In genomic region chr19:50869479-50869878, GRCh38 we compare ENCODE assay signal across 39 cellular contexts. TPM values are rescaled to one million over a fixed set of nuclear protein-coding genes. Genes with fewer than 3 reads are reported as not detected.
"Had no signal": no experiment of that assay in that cellular context is flagged by ENCODE, and none has a peak within 500 bp of the region (broad histone marks: within the 10 kb centered on the region; RNA-seq: fewer than 3 reads in every experiment).

No MANE protein-coding gene starts in this region.

- ATAC-seq: activated CD4-positive, alpha-beta T cell treated with anti-CD3 and anti-CD28 coated beads for 36 hours; activated CD8-positive, alpha-beta memory T cell treated with anti-CD3 and anti-CD28 coated beads, Interleukin-2, amount 10 ng/mL, durations not matched to agents 7 days and 5 days; activated CD8-positive, alpha-beta T cell treated with anti-CD3 and anti-CD28 coated beads, Interleukin-2, amount 10 ng/mL, durations not matched to agents 7 days and 5 days; activated naive CD8-positive, alpha-beta T cell treated with anti-CD3 and anti-CD28 coated beads, Interleukin-2, amount 50 U/mL, for 24 hours; body of pancreas; gastroesophageal sphincter; T-helper 17 cell had no signal

- H3K27me3 ChIP-seq: adrenal gland, body of pancreas, colonic mucosa had no signal

- DNase-seq: activated CD4-positive, alpha-beta memory T cell treated with anti-CD3 and anti-CD28 coated beads for 36 hours; activated CD4-positive, alpha-beta T cell treated with anti-CD3 and anti-CD28 coated beads for 36 hours; activated CD4-positive, alpha-beta T cell treated with anti-CD3 and anti-CD28 coated beads, Interleukin-2, amount 10 ng/mL, durations not matched to agents 24 days and 14 days; activated CD4-positive, CD25-positive, alpha-beta regulatory T cell; activated CD4-positive, CD25-positive, alpha-beta regulatory T cell treated with anti-CD3 and anti-CD28 coated beads, Interleukin-2, amount 50 U/mL, for 72 hours; activated CD8-positive, alpha-beta memory T cell treated with anti-CD3 and anti-CD28 coated beads, Interleukin-2, amount 10 ng/mL, durations not matched to agents 7 days and 5 days; activated CD8-positive, alpha-beta memory T cell treated with anti-CD3 and anti-CD28 coated beads, Interleukin-2, amount 50 U/mL, for 4 hours; activated CD8-positive, alpha-beta T cell treated with anti-CD3 and anti-CD28 coated beads, Interleukin-2, amount 10 ng/mL, durations not matched to agents 7 days and 5 days; activated effector memory CD4-positive, alpha-beta T cell treated with anti-CD3 and anti-CD28 coated beads, Interleukin-2, amount 50 U/mL, for 16 hours; activated naive CD4-positive, alpha-beta T cell treated with anti-CD3 and anti-CD28 coated beads for 36 hours; activated naive CD8-positive, alpha-beta T cell treated with anti-CD3 and anti-CD28 coated beads for 36 hours; activated naive CD8-positive, alpha-beta T cell treated with anti-CD3 and anti-CD28 coated beads, Interleukin-2, amount 50 U/mL, for 24 hours; activated T-cell treated with anti-CD3 and anti-CD28 coated beads, Interleukin-2, amount 50 U/mL, for 1 hour; activated T-cell treated with anti-CD3 and anti-CD28 coated beads, Interleukin-2, amount 50 U/mL, for 48 hours; adrenal gland; amygdala; aorta; body of pancreas; caudate nucleus; colonic mucosa; effector CD8-positive, alpha-beta T cell; esophagus squamous epithelium; foreskin melanocyte; T-helper 1 cell; T-helper 17 cell; T1000 had no signal

- H3K36me3 Mint-ChIP-seq: activated CD4-positive, alpha-beta memory T cell treated with anti-CD3 and anti-CD28 coated beads for 36 hours; activated CD8-positive, alpha-beta memory T cell treated with anti-CD3 and anti-CD28 coated beads, Interleukin-2, amount 10 ng/mL, durations not matched to agents 7 days and 5 days; activated naive CD4-positive, alpha-beta T cell treated with anti-CD3 and anti-CD28 coated beads, Interleukin-2, amount 50 U/mL, for 24 hours; activated naive CD8-positive, alpha-beta T cell treated with anti-CD3 and anti-CD28 coated beads for 36 hours had no signal

- H3K4me3 ChIP-seq: adrenal gland, body of pancreas, colonic mucosa, esophagus squamous epithelium, gastroesophageal sphincter had no signal

- H3K27ac Mint-ChIP-seq: activated CD4-positive, alpha-beta memory T cell treated with anti-CD3 and anti-CD28 coated beads for 36 hours; activated CD4-positive, alpha-beta T cell treated with anti-CD3 and anti-CD28 coated beads for 36 hours; activated CD4-positive, alpha-beta T cell treated with anti-CD3 and anti-CD28 coated beads, Interleukin-2, amount 10 ng/mL, durations not matched to agents 24 days and 14 days; activated CD8-positive, alpha-beta memory T cell treated with anti-CD3 and anti-CD28 coated beads, Interleukin-2, amount 10 ng/mL, durations not matched to agents 7 days and 5 days; activated CD8-positive, alpha-beta T cell treated with anti-CD3 and anti-CD28 coated beads, Interleukin-2, amount 10 ng/mL, durations not matched to agents 7 days and 5 days; activated naive CD4-positive, alpha-beta T cell treated with anti-CD3 and anti-CD28 coated beads for 36 hours; activated naive CD4-positive, alpha-beta T cell treated with anti-CD3 and anti-CD28 coated beads, Interleukin-2, amount 50 U/mL, for 24 hours; activated naive CD8-positive, alpha-beta T cell treated with anti-CD3 and anti-CD28 coated beads for 36 hours; activated naive CD8-positive, alpha-beta T cell treated with anti-CD3 and anti-CD28 coated beads, Interleukin-2, amount 50 U/mL, for 24 hours; activated T-helper 1 cell treated with anti-CD3 and anti-CD28 coated beads, Interleukin-12 subunit alpha, Interleukin-12 subunit beta, Interleukin-2, Interleukin-4 antibody, amounts not matched to agents 30 ng/mL and 10 ng/mL and 1 ng/mL, durations not matched to agents 14 hours and 24 hours and 36 hours; activated T-helper 2 cell treated with anti-CD3 and anti-CD28 coated beads, Interferon-gamma antibody, Interleukin-2, Interleukin-4, amounts not matched to agents 10 μg/mL and 5 μg/mL and 100 μg/mL, durations not matched to agents 14 hours and 24 hours and 36 hours; T-helper 17 cell; T-helper 2 cell treated with Interferon-gamma antibody and Interleukin-4, amounts not matched to agents 5 μg/mL and 100 μg/mL, for 36 hours had no signal

- H3K9me3 ChIP-seq: adrenal gland, body of pancreas, colonic mucosa, esophagus squamous epithelium, gastroesophageal sphincter had no signal

- H3K27ac ChIP-seq: adrenal gland, body of pancreas, colonic mucosa, epithelial cell of prostate, esophagus squamous epithelium, gastroesophageal sphincter had no signal

- H3K4me3 Mint-ChIP-seq: activated CD4-positive, alpha-beta memory T cell treated with anti-CD3 and anti-CD28 coated beads for 36 hours; activated CD4-positive, alpha-beta T cell treated with anti-CD3 and anti-CD28 coated beads for 36 hours; activated CD4-positive, alpha-beta T cell treated with anti-CD3 and anti-CD28 coated beads, Interleukin-2, amount 10 ng/mL, durations not matched to agents 24 days and 14 days; activated CD8-positive, alpha-beta memory T cell treated with anti-CD3 and anti-CD28 coated beads, Interleukin-2, amount 10 ng/mL, durations not matched to agents 7 days and 5 days; activated CD8-positive, alpha-beta T cell treated with anti-CD3 and anti-CD28 coated beads, Interleukin-2, amount 10 ng/mL, durations not matched to agents 7 days and 5 days; activated naive CD4-positive, alpha-beta T cell treated with anti-CD3 and anti-CD28 coated beads for 36 hours; activated naive CD4-positive, alpha-beta T cell treated with anti-CD3 and anti-CD28 coated beads, Interleukin-2, amount 50 U/mL, for 24 hours; activated naive CD8-positive, alpha-beta T cell treated with anti-CD3 and anti-CD28 coated beads for 36 hours; activated naive CD8-positive, alpha-beta T cell treated with anti-CD3 and anti-CD28 coated beads, Interleukin-2, amount 50 U/mL, for 24 hours; activated T-helper 1 cell treated with anti-CD3 and anti-CD28 coated beads, Interleukin-12 subunit alpha, Interleukin-12 subunit beta, Interleukin-2, Interleukin-4 antibody, amounts not matched to agents 30 ng/mL and 10 ng/mL and 1 ng/mL, durations not matched to agents 14 hours and 24 hours and 36 hours; T-helper 17 cell; T-helper 2 cell treated with Interferon-gamma antibody and Interleukin-4, amounts not matched to agents 5 μg/mL and 100 μg/mL, for 36 hours had no signal

- H3K36me3 ChIP-seq: adrenal gland, colonic mucosa, esophagus squamous epithelium, gastroesophageal sphincter had no signal

- H3K4me1 Mint-ChIP-seq: activated CD4-positive, alpha-beta T cell treated with anti-CD3 and anti-CD28 coated beads for 36 hours; activated CD4-positive, alpha-beta T cell treated with anti-CD3 and anti-CD28 coated beads, Interleukin-2, amount 10 ng/mL, durations not matched to agents 24 days and 14 days; activated CD8-positive, alpha-beta memory T cell treated with anti-CD3 and anti-CD28 coated beads, Interleukin-2, amount 10 ng/mL, durations not matched to agents 7 days and 5 days; activated naive CD4-positive, alpha-beta T cell treated with anti-CD3 and anti-CD28 coated beads, Interleukin-2, amount 50 U/mL, for 24 hours; activated naive CD8-positive, alpha-beta T cell treated with anti-CD3 and anti-CD28 coated beads, Interleukin-2, amount 50 U/mL, for 24 hours; T-helper 17 cell had no signal

- H3K4me1 ChIP-seq: adrenal gland, body of pancreas, colonic mucosa, esophagus squamous epithelium, gastroesophageal sphincter had no signal

- H3K9me3 Mint-ChIP-seq: activated CD4-positive, alpha-beta memory T cell treated with anti-CD3 and anti-CD28 coated beads for 36 hours; activated CD4-positive, alpha-beta T cell treated with anti-CD3 and anti-CD28 coated beads, Interleukin-2, amount 10 ng/mL, durations not matched to agents 24 days and 14 days; activated naive CD4-positive, alpha-beta T cell treated with anti-CD3 and anti-CD28 coated beads for 36 hours; activated naive CD4-positive, alpha-beta T cell treated with anti-CD3 and anti-CD28 coated beads, Interleukin-2, amount 50 U/mL, for 24 hours; activated naive CD8-positive, alpha-beta T cell treated with anti-CD3 and anti-CD28 coated beads, Interleukin-2, amount 50 U/mL, for 24 hours; activated T-helper 1 cell treated with anti-CD3 and anti-CD28 coated beads, Interleukin-12 subunit alpha, Interleukin-12 subunit beta, Interleukin-2, Interleukin-4 antibody, amounts not matched to agents 30 ng/mL and 10 ng/mL and 1 ng/mL, durations not matched to agents 14 hours and 24 hours and 36 hours; activated T-helper 2 cell treated with anti-CD3 and anti-CD28 coated beads, Interferon-gamma antibody, Interleukin-2, Interleukin-4, amounts not matched to agents 10 μg/mL and 5 μg/mL and 100 μg/mL, durations not matched to agents 14 hours and 24 hours and 36 hours; T-helper 2 cell treated with Interferon-gamma antibody and Interleukin-4, amounts not matched to agents 5 μg/mL and 100 μg/mL, for 36 hours had no signal

RNA-seq across cellular contexts. Expression of gene KLK2, which starts 3.8 kb away (rescaled TPM):
- total RNA-seq: activated CD4-positive, alpha-beta memory T cell treated with anti-CD3 and anti-CD28 coated beads for 36 hours; activated CD4-positive, alpha-beta T cell treated with anti-CD3 and anti-CD28 coated beads for 36 hours; activated CD8-positive, alpha-beta memory T cell treated with anti-CD3 and anti-CD28 coated beads for 36 hours; activated CD8-positive, alpha-beta T cell treated with anti-CD3 and anti-CD28 coated beads, Interleukin-2, amount 10 ng/mL, durations not matched to agents 7 days and 5 days; activated naive CD4-positive, alpha-beta T cell treated with anti-CD3 and anti-CD28 coated beads for 36 hours; activated T-helper 1 cell treated with anti-CD3 and anti-CD28 coated beads, Interleukin-12 subunit alpha, Interleukin-12 subunit beta, Interleukin-2, Interleukin-4 antibody, amounts not matched to agents 30 ng/mL and 10 ng/mL and 1 ng/mL, durations not matched to agents 14 hours and 24 hours and 36 hours; activated T-helper 2 cell treated with anti-CD3 and anti-CD28 coated beads, Interferon-gamma antibody, Interleukin-2, Interleukin-4, amounts not matched to agents 10 μg/mL and 5 μg/mL and 100 μg/mL, durations not matched to agents 14 hours and 24 hours and 36 hours; aorta; body of pancreas; colonic mucosa; dermis microvascular lymphatic vessel endothelial cell; endothelial cell of umbilical vein; esophagus squamous epithelium; fibroblast of lung; fibroblast of villous mesenchyme; gastroesophageal sphincter; glomerular endothelial cell; T-helper 17 cell had no signal
- polyA plus RNA-seq: aorta, endothelial cell of umbilical vein, esophagus, fibroblast of lung had no signal

RNA-seq across cellular contexts. Expression of gene KLK3, which starts 14.8 kb away (rescaled TPM):
- total RNA-seq: activated CD4-positive, alpha-beta memory T cell treated with anti-CD3 and anti-CD28 coated beads for 36 hours; activated CD4-positive, alpha-beta T cell treated with anti-CD3 and anti-CD28 coated beads for 36 hours; activated CD4-positive, alpha-beta T cell treated with anti-CD3 and anti-CD28 coated beads, Interleukin-2, amount 10 ng/mL, durations not matched to agents 24 days and 14 days; activated CD8-positive, alpha-beta memory T cell treated with anti-CD3 and anti-CD28 coated beads for 36 hours; activated CD8-positive, alpha-beta memory T cell treated with anti-CD3 and anti-CD28 coated beads, Interleukin-2, amount 10 ng/mL, durations not matched to agents 7 days and 5 days; activated CD8-positive, alpha-beta T cell treated with anti-CD3 and anti-CD28 coated beads, Interleukin-2, amount 10 ng/mL, durations not matched to agents 7 days and 5 days; activated naive CD4-positive, alpha-beta T cell treated with anti-CD3 and anti-CD28 coated beads for 36 hours; activated naive CD8-positive, alpha-beta T cell treated with anti-CD3 and anti-CD28 coated beads for 36 hours; activated T-helper 1 cell treated with anti-CD3 and anti-CD28 coated beads, Interleukin-12 subunit alpha, Interleukin-12 subunit beta, Interleukin-2, Interleukin-4 antibody, amounts not matched to agents 30 ng/mL and 10 ng/mL and 1 ng/mL, durations not matched to agents 14 hours and 24 hours and 36 hours; activated T-helper 2 cell treated with anti-CD3 and anti-CD28 coated beads, Interferon-gamma antibody, Interleukin-2, Interleukin-4, amounts not matched to agents 10 μg/mL and 5 μg/mL and 100 μg/mL, durations not matched to agents 14 hours and 24 hours and 36 hours; aorta; body of pancreas; dermis microvascular lymphatic vessel endothelial cell; endothelial cell of umbilical vein; esophagus squamous epithelium; fibroblast of lung; fibroblast of villous mesenchyme; gastroesophageal sphincter; glomerular endothelial cell; T-helper 17 cell had no signal
- polyA plus RNA-seq: endothelial cell of umbilical vein, esophagus, fibroblast of lung had no signal

RNA-seq across cellular contexts. Expression of gene KLK15, which starts 36.1 kb away (rescaled TPM):
- total RNA-seq: activated CD4-positive, alpha-beta memory T cell treated with anti-CD3 and anti-CD28 coated beads for 36 hours; activated CD4-positive, alpha-beta T cell treated with anti-CD3 and anti-CD28 coated beads for 36 hours; activated CD4-positive, alpha-beta T cell treated with anti-CD3 and anti-CD28 coated beads, Interleukin-2, amount 10 ng/mL, durations not matched to agents 24 days and 14 days; activated CD8-positive, alpha-beta memory T cell treated with anti-CD3 and anti-CD28 coated beads for 36 hours; activated CD8-positive, alpha-beta memory T cell treated with anti-CD3 and anti-CD28 coated beads, Interleukin-2, amount 10 ng/mL, durations not matched to agents 7 days and 5 days; activated CD8-positive, alpha-beta T cell treated with anti-CD3 and anti-CD28 coated beads, Interleukin-2, amount 10 ng/mL, durations not matched to agents 7 days and 5 days; activated naive CD4-positive, alpha-beta T cell treated with anti-CD3 and anti-CD28 coated beads for 36 hours; activated naive CD8-positive, alpha-beta T cell treated with anti-CD3 and anti-CD28 coated beads for 36 hours; activated T-helper 1 cell treated with anti-CD3 and anti-CD28 coated beads, Interleukin-12 subunit alpha, Interleukin-12 subunit beta, Interleukin-2, Interleukin-4 antibody, amounts not matched to agents 30 ng/mL and 10 ng/mL and 1 ng/mL, durations not matched to agents 14 hours and 24 hours and 36 hours; activated T-helper 2 cell treated with anti-CD3 and anti-CD28 coated beads, Interferon-gamma antibody, Interleukin-2, Interleukin-4, amounts not matched to agents 10 μg/mL and 5 μg/mL and 100 μg/mL, durations not matched to agents 14 hours and 24 hours and 36 hours; aorta; body of pancreas; dermis microvascular lymphatic vessel endothelial cell; endothelial cell of umbilical vein; esophagus squamous epithelium; fibroblast of lung; fibroblast of villous mesenchyme; gastroesophageal sphincter; glomerular endothelial cell; T-helper 17 cell had no signal
- polyA plus RNA-seq: aorta, endothelial cell of umbilical vein, esophagus, fibroblast of lung had no signal

RNA-seq across cellular contexts. Expression of gene KLK4, which starts 41.7 kb away (rescaled TPM):
- total RNA-seq: activated CD4-positive, alpha-beta memory T cell treated with anti-CD3 and anti-CD28 coated beads for 36 hours; activated CD4-positive, alpha-beta T cell treated with anti-CD3 and anti-CD28 coated beads for 36 hours; activated CD4-positive, alpha-beta T cell treated with anti-CD3 and anti-CD28 coated beads, Interleukin-2, amount 10 ng/mL, durations not matched to agents 24 days and 14 days; activated CD8-positive, alpha-beta memory T cell treated with anti-CD3 and anti-CD28 coated beads for 36 hours; activated CD8-positive, alpha-beta memory T cell treated with anti-CD3 and anti-CD28 coated beads, Interleukin-2, amount 10 ng/mL, durations not matched to agents 7 days and 5 days; activated CD8-positive, alpha-beta T cell treated with anti-CD3 and anti-CD28 coated beads, Interleukin-2, amount 10 ng/mL, durations not matched to agents 7 days and 5 days; activated naive CD4-positive, alpha-beta T cell treated with anti-CD3 and anti-CD28 coated beads for 36 hours; activated naive CD8-positive, alpha-beta T cell treated with anti-CD3 and anti-CD28 coated beads for 36 hours; activated T-helper 1 cell treated with anti-CD3 and anti-CD28 coated beads, Interleukin-12 subunit alpha, Interleukin-12 subunit beta, Interleukin-2, Interleukin-4 antibody, amounts not matched to agents 30 ng/mL and 10 ng/mL and 1 ng/mL, durations not matched to agents 14 hours and 24 hours and 36 hours; activated T-helper 2 cell treated with anti-CD3 and anti-CD28 coated beads, Interferon-gamma antibody, Interleukin-2, Interleukin-4, amounts not matched to agents 10 μg/mL and 5 μg/mL and 100 μg/mL, durations not matched to agents 14 hours and 24 hours and 36 hours; aorta; body of pancreas; dermis microvascular lymphatic vessel endothelial cell; endothelial cell of umbilical vein; esophagus squamous epithelium; fibroblast of lung; fibroblast of villous mesenchyme; gastroesophageal sphincter; glomerular endothelial cell; T-helper 17 cell had no signal
- polyA plus RNA-seq: aorta, endothelial cell of umbilical vein, fibroblast of lung had no signal

RNA-seq across cellular contexts. Expression of gene KLK1, which starts 45.9 kb away (rescaled TPM):
- total RNA-seq: dermis microvascular lymphatic vessel endothelial cell, endothelial cell of umbilical vein, esophagus squamous epithelium, fibroblast of lung, fibroblast of villous mesenchyme, gastroesophageal sphincter, glomerular endothelial cell, T-helper 17 cell had no signal
- polyA plus RNA-seq: fibroblast of lung had no signal
